9 cellular contexts compared by ENCODE assay signal in the genomic region with DNA sequence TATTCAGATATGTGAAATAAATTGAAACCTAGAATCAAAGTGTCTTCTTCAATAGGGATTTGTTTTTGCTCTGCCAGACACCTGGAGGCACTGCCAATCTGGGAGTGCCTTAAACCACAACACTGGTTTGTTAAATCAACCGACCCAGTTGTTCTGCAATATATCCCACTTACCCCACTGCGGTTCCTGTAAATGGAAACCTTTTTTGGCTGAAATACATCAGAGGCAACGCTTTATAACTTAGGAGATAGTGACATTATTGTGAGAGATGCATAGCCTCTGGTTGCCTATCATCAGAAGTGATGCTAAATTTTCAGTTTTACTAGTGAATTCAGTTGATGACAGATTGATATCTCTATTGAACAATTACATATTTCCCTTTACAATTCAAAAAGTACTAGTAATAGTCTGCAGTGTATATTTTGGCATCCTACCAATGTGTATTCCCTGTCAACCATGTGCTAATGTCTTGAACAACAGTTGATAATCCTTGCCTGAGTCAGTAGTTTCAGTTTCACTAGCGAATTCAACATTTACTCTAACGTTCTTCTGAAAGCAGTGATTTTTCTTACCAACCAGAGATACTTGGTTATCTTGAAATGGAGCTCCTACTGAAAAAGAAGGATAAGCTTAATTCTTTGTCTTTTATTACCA. TPM values are rescaled to one million over a fixed set of nuclear protein-coding genes. Genes with fewer than 3 reads are reported as not detected.
A peak's percentile ranks its signal among the peaks of the same experiment; 100 is the strongest.
DNase-seq lines count a peak whose midpoint lies in the region; ATAC-seq, FAIRE-seq and TF ChIP-seq lines count a peak whose summit lies in the region.
"Had no signal": no experiment of that assay in that cellular context is flagged by ENCODE, and none has a peak within 500 bp of the region (broad histone marks: within the 10 kb centered on the region; RNA-seq: fewer than 3 reads in every experiment).

No MANE protein-coding gene starts in this region.

- H3K4me1 Mint-ChIP-seq in activated naive CD8-positive, alpha-beta T cell treated with anti-CD3 and anti-CD28 coated beads for 36 hours = peaks cover 22% of the 10 kb centered on the region

- FAIRE-seq in HTR-8/SVneo (lab: Jason Lieb, UNC) = peak; percentile 31
- no peak for FAIRE-seq in kidney (lab: Jason Lieb, UNC)
- FAIRE-seq: H1 had no signal

- no peak overlapping the region for H3K4me3 ChIP-seq in AG09309 (ENCODE audit: control insufficient read depth, low read depth, low read length)
- peak overlapping the region; percentile 50 to 57 for H3K4me3 ChIP-seq in kidney (ENCODE audit: low read length in 2 of 2)
- H3K4me3 ChIP-seq in upper lobe of right lung = peak overlapping the region; percentile 22
- no peak overlapping the region for H3K4me3 ChIP-seq in thyroid gland (replicated peaks in 1 of 3)

- H3K36me3 Mint-ChIP-seq in activated naive CD8-positive, alpha-beta T cell treated with anti-CD3 and anti-CD28 coated beads for 36 hours = peaks cover 10% of the 10 kb centered on the region

- peak overlapping the region; percentile 60 to 69 for H3K9ac ChIP-seq in kidney (ENCODE audit: low read length in 2 of 2)

- TF ChIP-seq CTCF in AG09309 (IDR thresholded peaks at IDR 0.05; ENCODE audit: control insufficient read depth, insufficient read depth, low read depth, low read length, missing control alignments) = no peak
- TF ChIP-seq CTCF in kidney (IDR thresholded peaks at IDR 0.05; ENCODE audit: borderline replicate concordance, extremely low read depth, insufficient read depth) = no peak
- no peak for TF ChIP-seq CTCF in upper lobe of right lung (IDR thresholded peaks at IDR 0.05)
- no peak for TF ChIP-seq CTCF in thyroid gland (IDR thresholded peaks at IDR 0.05)

- TF ChIP-seq POLR2A in thyroid gland (IDR thresholded peaks at IDR 0.05) = no peak

- H3K27me3 Mint-ChIP-seq in activated naive CD8-positive, alpha-beta T cell treated with anti-CD3 and anti-CD28 coated beads for 36 hours = no peaks in the 10 kb centered on the region

- H3K9me3 ChIP-seq in kidney (ENCODE audit: control insufficient read depth in 1 of 2, low read length in 2 of 2) = no peaks in the 10 kb centered on the region
- H3K9me3 ChIP-seq in upper lobe of right lung = no peaks in the 10 kb centered on the region
- H3K9me3 ChIP-seq in thyroid gland = no peaks in the 10 kb centered on the region

- H3K9me3 Mint-ChIP-seq in activated naive CD8-positive, alpha-beta T cell treated with anti-CD3 and anti-CD28 coated beads for 36 hours = peaks cover 3% of the 10 kb centered on the region

- intact Hi-C loops in kidney (cut with DNase I) = no loop called here
- intact Hi-C loops in upper lobe of right lung (cut with DNase I) = no loop called here
- intact Hi-C loops in thyroid gland (cut with DNase I) = loop anchor here (10.0 kb wide), 1 partner anchor 53 kb away; no protein-coding TSS in a partner anchor

- H3K4me3 Mint-ChIP-seq in activated naive CD8-positive, alpha-beta T cell treated with anti-CD3 and anti-CD28 coated beads for 36 hours = peak overlapping the region; percentile 54

- H3K4me1 ChIP-seq in kidney (ENCODE audit: control insufficient read depth in 1 of 2, insufficient read depth in 1 of 2, low read depth in 1 of 2, low read length in 2 of 2) (no peaks in the 10 kb centered on the region), upper lobe of right lung (peaks cover 3% of the 10 kb centered on the region), thyroid gland (no peaks in the 10 kb centered on the region)

- DNase-seq in AG09309 (ENCODE audit: low read depth) = peak; percentile 32
- DNase-seq in HTR-8/SVneo (ENCODE audit: insufficient read length, low spot score) = peak; percentile 64
- no peak for DNase-seq in activated naive CD8-positive, alpha-beta T cell treated with anti-CD3 and anti-CD28 coated beads for 36 hours
- no peak for DNase-seq in kidney
- no peak for DNase-seq in upper lobe of right lung
- DNase-seq in mucosa of gallbladder (ENCODE audit: low spot score) = no peak
- DNase-seq in thyroid gland = no peak
- no peak for DNase-seq in NCI-H446 treated with DMSO at 0.1 percent for 48 hours (lab: John Stamatoyannopoulos, UW)

- H3K27ac Mint-ChIP-seq in activated naive CD8-positive, alpha-beta T cell treated with anti-CD3 and anti-CD28 coated beads for 36 hours = peak overlapping the region; percentile 76

- H3K27ac ChIP-seq in kidney (ENCODE audit: low read depth in 2 of 2, low read length in 2 of 2) = peak overlapping the region; percentile 43 to 60
- peak overlapping the region; percentile 51 for H3K27ac ChIP-seq in upper lobe of right lung
- H3K27ac ChIP-seq in thyroid gland = no peak overlapping the region

- no peaks in the 10 kb centered on the region for H3K27me3 ChIP-seq in upper lobe of right lung
- H3K27me3 ChIP-seq in thyroid gland = no peaks in the 10 kb centered on the region

- WGBS in thyroid gland, 2 donors = 52 to 72% methylated on average over 5 of the region's 5 CpGs

- H3K36me3 ChIP-seq in kidney (ENCODE audit: control insufficient read depth in 1 of 2, insufficient read depth in 2 of 2, low read length in 2 of 2) = no peaks in the 10 kb centered on the region
- H3K36me3 ChIP-seq in upper lobe of right lung = peaks cover under 1% of the 10 kb centered on the region
- H3K36me3 ChIP-seq in thyroid gland = peaks cover 0 to 1% of the 10 kb centered on the region in 2 donors

- peak; percentile 58 for ATAC-seq in upper lobe of right lung

RNA-seq across cellular contexts. Expression of a gene that starts 30.5 kb away (rescaled TPM):
- total RNA-seq in activated naive CD8-positive, alpha-beta T cell treated with anti-CD3 and anti-CD28 coated beads for 36 hours = 100 to 1,000 TPM; 209 to 221 TPM
- total RNA-seq in kidney = 129 TPM
- 65.6 TPM for polyA plus RNA-seq in kidney (ENCODE audit: insufficient read depth, low read depth, low replicate concordance)
- total RNA-seq in upper lobe of right lung = 165 TPM
- 134 TPM for total RNA-seq in mucosa of gallbladder
- total RNA-seq in thyroid gland = 100 to 1,000 TPM; 105 to 209 (median 141) TPM

Comparison
In these comparisons a context has a peak if more than half of its experiments do, and no peak if none do; other contexts are left out.
1. DNase-seq: peak in AG09309 (single experiment) and HTR-8/SVneo (single experiment); none in activated naive CD8-positive, alpha-beta T cell treated with anti-CD3 and anti-CD28 coated beads for 36 hours (single experiment), kidney (single experiment), upper lobe of right lung (single experiment), mucosa of gallbladder (single experiment), thyroid gland (0 of 2) and NCI-H446 treated with DMSO at 0.1 percent for 48 hours (single experiment).
2. H3K4me3 ChIP-seq: peak in kidney (2 of 2) and upper lobe of right lung (single experiment); none in AG09309 (single experiment) and thyroid gland (0 of 3).
3. H3K27ac ChIP-seq: peak in kidney (2 of 2) and upper lobe of right lung (single experiment); none in thyroid gland (0 of 3).